ENCODE assay signal across 1 cellular context in genomic region chr14:104966261-104967143, GRCh38.
TF ChIP-seq lines count a peak whose summit lies in the region.

No MANE protein-coding gene starts in this region.

TF ChIP-seq in GM23338, 12 proteins besides CTCF, POLR2A, EP300 and RAD21 (continued from another document):
- TF ChIP-seq, protein P1, sequence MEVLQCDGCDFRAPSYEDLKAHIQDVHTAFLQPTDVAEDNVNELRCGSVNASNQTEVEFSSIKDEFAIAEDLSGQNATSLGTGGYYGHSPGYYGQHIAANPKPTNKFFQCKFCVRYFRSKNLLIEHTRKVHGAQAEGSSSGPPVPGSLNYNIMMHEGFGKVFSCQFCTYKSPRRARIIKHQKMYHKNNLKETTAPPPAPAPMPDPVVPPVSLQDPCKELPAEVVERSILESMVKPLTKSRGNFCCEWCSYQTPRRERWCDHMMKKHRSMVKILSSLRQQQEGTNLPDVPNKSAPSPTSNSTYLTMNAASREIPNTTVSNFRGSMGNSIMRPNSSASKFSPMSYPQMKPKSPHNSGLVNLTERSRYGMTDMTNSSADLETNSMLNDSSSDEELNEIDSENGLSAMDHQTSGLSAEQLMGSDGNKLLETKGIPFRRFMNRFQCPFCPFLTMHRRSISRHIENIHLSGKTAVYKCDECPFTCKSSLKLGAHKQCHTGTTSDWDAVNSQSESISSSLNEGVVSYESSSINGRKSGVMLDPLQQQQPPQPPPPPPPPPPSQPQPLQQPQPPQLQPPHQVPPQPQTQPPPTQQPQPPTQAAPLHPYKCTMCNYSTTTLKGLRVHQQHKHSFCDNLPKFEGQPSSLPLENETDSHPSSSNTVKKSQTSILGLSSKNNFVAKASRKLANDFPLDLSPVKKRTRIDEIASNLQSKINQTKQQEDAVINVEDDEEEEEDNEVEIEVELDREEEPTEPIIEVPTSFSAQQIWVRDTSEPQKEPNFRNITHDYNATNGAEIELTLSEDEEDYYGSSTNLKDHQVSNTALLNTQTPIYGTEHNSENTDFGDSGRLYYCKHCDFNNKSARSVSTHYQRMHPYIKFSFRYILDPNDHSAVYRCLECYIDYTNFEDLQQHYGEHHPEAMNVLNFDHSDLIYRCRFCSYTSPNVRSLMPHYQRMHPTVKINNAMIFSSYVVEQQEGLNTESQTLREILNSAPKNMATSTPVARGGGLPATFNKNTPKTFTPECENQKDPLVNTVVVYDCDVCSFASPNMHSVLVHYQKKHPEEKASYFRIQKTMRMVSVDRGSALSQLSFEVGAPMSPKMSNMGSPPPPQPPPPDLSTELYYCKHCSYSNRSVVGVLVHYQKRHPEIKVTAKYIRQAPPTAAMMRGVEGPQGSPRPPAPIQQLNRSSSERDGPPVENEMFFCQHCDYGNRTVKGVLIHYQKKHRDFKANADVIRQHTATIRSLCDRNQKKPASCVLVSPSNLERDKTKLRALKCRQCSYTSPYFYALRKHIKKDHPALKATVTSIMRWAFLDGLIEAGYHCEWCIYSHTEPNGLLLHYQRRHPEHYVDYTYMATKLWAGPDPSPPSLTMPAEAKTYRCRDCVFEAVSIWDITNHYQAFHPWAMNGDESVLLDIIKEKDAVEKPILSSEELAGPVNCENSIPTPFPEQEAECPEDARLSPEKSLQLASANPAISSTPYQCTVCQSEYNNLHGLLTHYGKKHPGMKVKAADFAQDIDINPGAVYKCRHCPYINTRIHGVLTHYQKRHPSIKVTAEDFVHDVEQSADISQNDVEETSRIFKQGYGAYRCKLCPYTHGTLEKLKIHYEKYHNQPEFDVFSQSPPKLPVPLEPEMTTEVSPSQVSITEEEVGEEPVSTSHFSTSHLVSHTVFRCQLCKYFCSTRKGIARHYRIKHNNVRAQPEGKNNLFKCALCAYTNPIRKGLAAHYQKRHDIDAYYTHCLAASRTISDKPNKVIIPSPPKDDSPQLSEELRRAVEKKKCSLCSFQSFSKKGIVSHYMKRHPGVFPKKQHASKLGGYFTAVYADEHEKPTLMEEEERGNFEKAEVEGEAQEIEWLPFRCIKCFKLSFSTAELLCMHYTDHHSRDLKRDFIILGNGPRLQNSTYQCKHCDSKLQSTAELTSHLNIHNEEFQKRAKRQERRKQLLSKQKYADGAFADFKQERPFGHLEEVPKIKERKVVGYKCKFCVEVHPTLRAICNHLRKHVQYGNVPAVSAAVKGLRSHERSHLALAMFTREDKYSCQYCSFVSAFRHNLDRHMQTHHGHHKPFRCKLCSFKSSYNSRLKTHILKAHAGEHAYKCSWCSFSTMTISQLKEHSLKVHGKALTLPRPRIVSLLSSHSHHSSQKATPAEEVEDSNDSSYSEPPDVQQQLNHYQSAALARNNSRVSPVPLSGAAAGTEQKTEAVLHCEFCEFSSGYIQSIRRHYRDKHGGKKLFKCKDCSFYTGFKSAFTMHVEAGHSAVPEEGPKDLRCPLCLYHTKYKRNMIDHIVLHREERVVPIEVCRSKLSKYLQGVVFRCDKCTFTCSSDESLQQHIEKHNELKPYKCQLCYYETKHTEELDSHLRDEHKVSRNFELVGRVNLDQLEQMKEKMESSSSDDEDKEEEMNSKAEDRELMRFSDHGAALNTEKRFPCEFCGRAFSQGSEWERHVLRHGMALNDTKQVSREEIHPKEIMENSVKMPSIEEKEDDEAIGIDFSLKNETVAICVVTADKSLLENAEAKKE (CRISPR knock-in tag; IDR thresholded peaks at IDR 0.05), result no peak
- no peak for TF ChIP-seq REST (IDR thresholded peaks at IDR 0.05; ENCODE audit: unreplicated experiment)
